8 cellular contexts compared by ENCODE assay signal in the genomic region with DNA sequence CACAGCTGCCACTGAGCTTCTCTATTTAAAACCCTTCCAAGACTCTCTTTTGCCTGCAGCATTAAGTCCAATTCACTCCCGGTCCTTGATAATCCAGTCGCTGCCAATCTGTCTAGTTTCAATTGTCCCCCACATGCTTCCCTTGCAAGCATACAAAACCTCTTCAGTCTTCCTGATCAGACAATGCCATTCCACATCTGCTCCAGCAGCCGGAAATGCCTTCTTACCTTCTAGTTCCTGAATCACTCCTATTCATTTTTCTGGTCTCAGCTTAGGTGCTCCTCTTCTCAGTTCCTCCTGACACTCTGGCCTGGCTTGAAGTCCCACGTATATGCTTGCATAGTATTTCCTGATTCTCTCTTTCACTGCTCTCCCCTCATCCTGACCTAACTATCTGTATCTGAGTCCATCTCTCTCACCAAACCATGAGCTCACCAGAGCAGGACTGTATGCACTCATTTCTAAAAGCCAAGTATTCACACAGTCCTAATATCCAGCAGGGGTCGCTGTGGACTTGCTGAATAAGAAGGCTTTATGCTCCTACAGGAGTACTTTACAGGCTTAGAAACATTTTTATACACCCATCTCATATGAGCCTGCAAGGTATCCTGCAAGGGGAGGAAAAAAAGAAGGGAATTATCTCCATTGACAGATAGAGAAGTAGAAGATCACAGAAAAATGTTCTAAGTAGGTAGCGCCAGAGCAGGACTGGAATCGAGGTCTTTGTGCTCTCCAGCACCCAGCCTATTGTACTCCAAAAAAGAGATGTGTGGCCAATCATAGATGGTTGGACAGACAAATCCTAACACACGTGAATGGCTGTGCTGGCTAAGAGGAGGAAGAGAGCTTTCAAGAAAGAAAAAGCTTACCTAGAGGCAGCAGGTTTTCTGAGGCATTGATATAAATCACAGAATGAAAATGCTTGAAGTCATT. TPM values are rescaled to one million over a fixed set of nuclear protein-coding genes. Genes with fewer than 3 reads are reported as not detected.
A peak's percentile ranks its signal among the peaks of the same experiment; 100 is the strongest.
DNase-seq lines count a peak whose midpoint lies in the region; ATAC-seq, FAIRE-seq and TF ChIP-seq lines count a peak whose summit lies in the region.

No MANE protein-coding gene starts in this region.

- no peak overlapping the region for H3K4me2 ChIP-seq in parathyroid adenoma (ENCODE audit: low read length)

- POLR2A ChIA-PET in CD4-positive, alpha-beta T cell (lab: Charles Lee), result interaction anchor here (0.8 to 1.0 kb wide), 2 partner anchors 10 to 349 kb away, joined by 3 read pairs; no protein-coding TSS in a partner anchor

- peaks cover 13% of the 10 kb centered on the region for H3K4me1 ChIP-seq in SJCRH30
- no peaks in the 10 kb centered on the region for H3K4me1 ChIP-seq in parathyroid adenoma

- no peaks in the 10 kb centered on the region for H3K27me3 ChIP-seq in CD4-positive, alpha-beta T cell (ENCODE audit: control insufficient read depth, insufficient read depth, low read length)
- H3K27me3 ChIP-seq in SJCRH30 (no peaks in the 10 kb centered on the region), parathyroid adenoma (ENCODE audit: control insufficient read depth, insufficient read depth, low read length) (no peaks in the 10 kb centered on the region)

- peak; percentile 97 for TF ChIP-seq CTCF in CD4-positive, alpha-beta T cell (IDR thresholded peaks at IDR 0.05)
- TF ChIP-seq CTCF in parathyroid adenoma (IDR thresholded peaks at IDR 0.05), result peak; percentile 76

- no peak overlapping the region for H3K9ac ChIP-seq in parathyroid adenoma

- H3K4me1 Mint-ChIP-seq in CD4-positive, alpha-beta T cell (ENCODE audit: low read depth), result no peaks in the 10 kb centered on the region

- no peak overlapping the region for H2AFZ ChIP-seq in parathyroid adenoma

- CTCF ChIA-PET in CD4-positive, alpha-beta T cell (lab: Charles Lee), result interaction anchor here (0.6 to 4.2 kb wide), 10 partner anchors 9 to 319 kb away, joined by 3 to 21 read pairs (median 4); partner anchors contain the start of genes SPCS2 and XRRA1

- intact Hi-C loops in CD4-positive, alpha-beta T cell (cut with DNase I, micrococcal nuclease), result loop anchor here (1.0 to 5.0 kb wide), 6 partner anchors 103 to 319 kb away; no protein-coding TSS in a partner anchor

- peak; percentile 25 to 63 (median 52) for DNase-seq in CD4-positive, alpha-beta T cell
- DNase-seq in NAMALWA (ENCODE audit: low spot score) (peak; percentile 92), SJCRH30 (peak; percentile 75 to 93), globus pallidus (ENCODE audit: low spot score) (peak; percentile 86), urothelium cell line (ENCODE audit: low spot score) (peak; percentile 50)
- peak; percentile 59 for DNase-seq in activated naive CD4-positive, alpha-beta T cell treated with Interleukin-2 at 50 U/mL for 16 hours

- no peak overlapping the region for H3K4me3 ChIP-seq in SJCRH30
- H3K4me3 ChIP-seq in parathyroid adenoma (ENCODE audit: low read depth, low read length), result no peak overlapping the region

- ATAC-seq in CD4-positive, alpha-beta T cell (ENCODE audit: poor library complexity), result peak; percentile 82
- ATAC-seq in GM21381 (IDR thresholded peaks at IDR 0.05; ENCODE audit: unreplicated experiment), result peak; percentile 57

- peaks cover 15% of the 10 kb centered on the region for H3K36me3 Mint-ChIP-seq in CD4-positive, alpha-beta T cell (ENCODE audit: low read depth)

- no peaks in the 10 kb centered on the region for H3K36me3 ChIP-seq in SJCRH30
- no peaks in the 10 kb centered on the region for H3K36me3 ChIP-seq in parathyroid adenoma (ENCODE audit: control insufficient read depth, insufficient read depth, low read length)

- H3K27me3 Mint-ChIP-seq in CD4-positive, alpha-beta T cell, result no peaks in the 10 kb centered on the region

- no peaks in the 10 kb centered on the region for H3K9me3 ChIP-seq in CD4-positive, alpha-beta T cell (ENCODE audit: control insufficient read depth, low read length)
- no peaks in the 10 kb centered on the region for H3K9me3 ChIP-seq in SJCRH30 (replicated peaks)
- H3K9me3 ChIP-seq in parathyroid adenoma (ENCODE audit: control insufficient read depth, low read length), result no peaks in the 10 kb centered on the region

- H3K9me3 Mint-ChIP-seq in CD4-positive, alpha-beta T cell, result no peaks in the 10 kb centered on the region

- no peaks in the 10 kb centered on the region for H3K79me2 ChIP-seq in parathyroid adenoma

- H3K27ac Mint-ChIP-seq in CD4-positive, alpha-beta T cell, result no peak overlapping the region

- FAIRE-seq in urothelium cell line (lab: Jason Lieb, UNC), result no peak

- H3K4me3 Mint-ChIP-seq in CD4-positive, alpha-beta T cell, result no peak overlapping the region

- H3K27ac ChIP-seq in CD4-positive, alpha-beta T cell (ENCODE audit: low read depth, low read length), result no peak overlapping the region
- H3K27ac ChIP-seq in SJCRH30 (no peak overlapping the region), parathyroid adenoma (no peak overlapping the region)

RNA-seq across cellular contexts. Expression of gene XRRA1, which starts 19.2 kb away (rescaled TPM):
- 10 to 100 TPM; 12.2 to 12.5 TPM for total RNA-seq in CD4-positive, alpha-beta T cell
- total RNA-seq in SJCRH30 (2014; rRNA removed; shearing (Covaris generic)), result 4.9 and 5.7 TPM in 2 replicates

RNA-seq across cellular contexts. Expression of gene SPCS2, which starts 19.4 kb away (rescaled TPM):
- total RNA-seq in CD4-positive, alpha-beta T cell, result 10 to 100 TPM; 36.5 to 42.9 TPM
- total RNA-seq in SJCRH30 (2014; rRNA removed; shearing (Covaris generic)), result 61.3 and 77.8 TPM in 2 replicates

RNA-seq across cellular contexts. Expression of gene NEU3, which starts 59.0 kb away (rescaled TPM):
- total RNA-seq in CD4-positive, alpha-beta T cell, result 10 to 100 TPM in 1 of 2 experiments, 1 to 10 TPM in 1; 9.7 to 10.6 TPM
- total RNA-seq in SJCRH30 (2014; rRNA removed; shearing (Covaris generic)), result 10.4 and 10.8 TPM in 2 replicates
